In genomic region chr2:71813801-71814470, GRCh38 we compare ENCODE assay signal across 12 cellular contexts.
"Had no signal": no experiment of that assay in that cellular context is flagged by ENCODE, and none has a peak within 500 bp of the region (broad histone marks: within the 10 kb centered on the region; RNA-seq: fewer than 3 reads in every experiment).

No MANE protein-coding gene starts in this region.

- H3K36me3 ChIP-seq: ascending aorta, thoracic aorta had no signal

- H3K27ac ChIP-seq: ascending aorta, parathyroid adenoma, skin epidermis, thoracic aorta, VCaP had no signal

- H3K4me1 ChIP-seq: ascending aorta, parathyroid adenoma had no signal

- ATAC-seq: activated naive CD8-positive, alpha-beta T cell treated with anti-CD3 and anti-CD28 coated beads, Interleukin-2, amount 50 U/mL, for 24 hours; stimulated activated naive CD8-positive, alpha-beta T cell treated with anti-CD3 and anti-CD28 coated beads, Interleukin-15, amount 100 ng/mL, for 72 hours had no signal

- H3K9me3 ChIP-seq: ascending aorta, thoracic aorta had no signal

- H3K27me3 ChIP-seq: ascending aorta had no signal

- DNase-seq: activated CD4-positive, alpha-beta memory T cell treated with anti-CD3 and anti-CD28 coated beads for 36 hours; activated naive CD4-positive, alpha-beta T cell treated with Interleukin-2 at 50 U/mL for 16 hours; activated naive CD8-positive, alpha-beta T cell treated with anti-CD3 and anti-CD28 coated beads, Interleukin-2, amount 50 U/mL, for 24 hours; kidney; stimulated activated CD4-positive, alpha-beta T cell treated with anti-CD3 and anti-CD28 coated beads, Interleukin-4, amount 100 ng/mL, for 4 hours; stimulated activated naive CD8-positive, alpha-beta T cell treated with anti-CD3 and anti-CD28 coated beads, Interleukin-15, amount 100 ng/mL, for 72 hours; T-helper 9 cell had no signal

- H3K9ac ChIP-seq: parathyroid adenoma had no signal

- H3K4me3 ChIP-seq: ascending aorta, skin epidermis, thoracic aorta had no signal
